1 cellular context compared by ENCODE assay signal in the genomic region with DNA sequence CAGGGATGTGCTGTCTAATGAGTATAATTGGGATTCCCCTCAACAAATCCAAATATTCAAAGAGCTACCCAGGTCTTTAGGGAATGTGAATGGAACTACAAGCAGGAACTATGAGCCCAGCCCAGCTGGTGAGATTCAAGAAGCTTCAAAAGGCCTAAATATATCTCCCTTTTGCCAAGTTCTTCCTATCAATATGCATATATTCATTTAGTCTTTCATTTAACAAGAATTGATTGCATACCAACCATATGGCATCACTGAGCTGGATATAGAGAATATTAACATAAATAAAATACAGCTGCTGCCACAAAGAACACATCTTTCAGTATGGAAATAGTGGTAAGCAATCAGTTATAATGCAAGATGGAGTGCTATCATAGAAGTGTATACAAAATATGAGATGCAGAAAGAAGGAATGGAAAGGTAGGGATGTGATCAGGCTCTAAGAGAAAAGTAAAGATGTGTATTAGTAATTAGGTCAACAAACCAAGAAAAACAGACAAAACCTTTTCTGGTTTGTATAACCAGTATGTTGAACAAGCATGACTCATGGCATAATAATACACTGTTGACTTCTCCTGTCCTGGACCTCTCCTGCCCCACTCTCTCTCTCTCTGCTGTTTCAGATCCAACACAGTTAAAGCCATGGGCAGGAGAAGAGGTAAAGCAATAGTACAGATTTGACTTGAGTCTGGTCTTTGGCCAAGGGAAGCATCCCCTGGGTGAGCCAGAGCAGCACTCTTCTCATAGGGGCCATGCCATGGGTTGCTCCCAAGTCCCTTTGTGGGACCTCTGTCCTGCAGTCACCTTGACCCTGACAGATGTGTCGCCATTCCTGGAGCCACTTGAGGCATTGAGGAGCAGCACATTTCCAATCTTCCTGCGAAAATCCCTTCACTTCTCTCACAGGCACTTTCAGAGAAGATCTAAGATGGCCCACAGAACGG.
A peak's percentile ranks its signal among the peaks of the same experiment; 100 is the strongest.
TF ChIP-seq lines count a peak whose summit lies in the region.

No MANE protein-coding gene starts in this region.

TF ChIP-seq in K562, 482 proteins besides CTCF, POLR2A, EP300 and RAD21 (continued from another document):
- TF ChIP-seq, protein P1, sequence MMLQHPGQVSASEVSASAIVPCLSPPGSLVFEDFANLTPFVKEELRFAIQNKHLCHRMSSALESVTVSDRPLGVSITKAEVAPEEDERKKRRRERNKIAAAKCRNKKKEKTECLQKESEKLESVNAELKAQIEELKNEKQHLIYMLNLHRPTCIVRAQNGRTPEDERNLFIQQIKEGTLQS (IDR thresholded peaks at IDR 0.05), result peak; percentile 78
- TF ChIP-seq, protein P1 (CRISPR knock-in tag; conservative IDR thresholded peaks at IDR 0.05), result no peak
- TF ChIP-seq NR2C1 (IDR thresholded peaks at IDR 0.05), result no peak
- TF ChIP-seq NR2C1 (tag; IDR thresholded peaks at IDR 0.05), result 0 out of 2 replicates have a peak, but pooled peaks have one; percentile 41
- peak; percentile 28; the same call in 1 of the 2 replicates for TF ChIP-seq ARID1B (IDR thresholded peaks at IDR 0.05)
- 0 out of 2 replicates have a peak, but pooled peaks have one; percentile 56 for TF ChIP-seq JUN (IDR thresholded peaks at IDR 0.05; ENCODE audit: borderline replicate concordance, low read depth, low read length)
- TF ChIP-seq JUN (CRISPR knock-in tag; IDR thresholded peaks at IDR 0.05; ENCODE audit: borderline replicate concordance), result no peak
- 0 out of 2 replicates have a peak, but pooled peaks have one; percentile 50 for TF ChIP-seq ZNF175 (CRISPR knock-in tag; IDR thresholded peaks at IDR 0.05; ENCODE audit: low read depth)
- no peak for TF ChIP-seq THRAP3 (IDR thresholded peaks at IDR 0.05; ENCODE audit: borderline replicate concordance)
- 0 out of 2 replicates have a peak, but pooled peaks have one; percentile 42 for TF ChIP-seq PTTG1 (tag; IDR thresholded peaks at IDR 0.05; ENCODE audit: low read depth)
- 0 out of 2 replicates have a peak, but pooled peaks have one; percentile 20 for TF ChIP-seq CXXC5 (CRISPR knock-in tag; IDR thresholded peaks at IDR 0.05)
- TF ChIP-seq NR4A1 (CRISPR knock-in tag; IDR thresholded peaks at IDR 0.05), result no peak
- TF ChIP-seq NR4A1 (tag; IDR thresholded peaks at IDR 0.05), result peak; percentile 37; the same call in 1 of the 2 replicates
- TF ChIP-seq, protein P2, sequence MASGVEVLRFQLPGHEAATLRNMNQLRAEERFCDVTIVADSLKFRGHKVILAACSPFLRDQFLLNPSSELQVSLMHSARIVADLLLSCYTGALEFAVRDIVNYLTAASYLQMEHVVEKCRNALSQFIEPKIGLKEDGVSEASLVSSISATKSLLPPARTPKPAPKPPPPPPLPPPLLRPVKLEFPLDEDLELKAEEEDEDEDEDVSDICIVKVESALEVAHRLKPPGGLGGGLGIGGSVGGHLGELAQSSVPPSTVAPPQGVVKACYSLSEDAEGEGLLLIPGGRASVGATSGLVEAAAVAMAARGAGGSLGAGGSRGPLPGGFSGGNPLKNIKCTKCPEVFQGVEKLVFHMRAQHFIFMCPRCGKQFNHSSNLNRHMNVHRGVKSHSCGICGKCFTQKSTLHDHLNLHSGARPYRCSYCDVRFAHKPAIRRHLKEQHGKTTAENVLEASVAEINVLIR (CRISPR knock-in tag; IDR thresholded peaks at IDR 0.05), result peak; percentile 17; the same call in 1 of the 2 replicates
- TF ChIP-seq, protein P3, sequence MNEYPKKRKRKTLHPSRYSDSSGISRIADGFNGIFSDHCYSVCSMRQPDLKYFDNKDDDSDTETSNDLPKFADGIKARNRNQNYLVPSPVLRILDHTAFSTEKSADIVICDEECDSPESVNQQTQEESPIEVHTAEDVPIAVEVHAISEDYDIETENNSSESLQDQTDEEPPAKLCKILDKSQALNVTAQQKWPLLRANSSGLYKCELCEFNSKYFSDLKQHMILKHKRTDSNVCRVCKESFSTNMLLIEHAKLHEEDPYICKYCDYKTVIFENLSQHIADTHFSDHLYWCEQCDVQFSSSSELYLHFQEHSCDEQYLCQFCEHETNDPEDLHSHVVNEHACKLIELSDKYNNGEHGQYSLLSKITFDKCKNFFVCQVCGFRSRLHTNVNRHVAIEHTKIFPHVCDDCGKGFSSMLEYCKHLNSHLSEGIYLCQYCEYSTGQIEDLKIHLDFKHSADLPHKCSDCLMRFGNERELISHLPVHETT (CRISPR knock-in tag; conservative IDR thresholded peaks at IDR 0.05 in 1 of 2, IDR thresholded peaks at IDR 0.05 in 1 of 2), result no peak
- TF ChIP-seq MEF2A (IDR thresholded peaks at IDR 0.05; ENCODE audit: control insufficient read depth, low read depth, low read length), result peak; percentile 19; the same call in 1 of the 2 replicates
- TF ChIP-seq SIRT6 (IDR thresholded peaks at IDR 0.05; ENCODE audit: low read depth, low read length), result no peak
- TF ChIP-seq, protein P4, sequence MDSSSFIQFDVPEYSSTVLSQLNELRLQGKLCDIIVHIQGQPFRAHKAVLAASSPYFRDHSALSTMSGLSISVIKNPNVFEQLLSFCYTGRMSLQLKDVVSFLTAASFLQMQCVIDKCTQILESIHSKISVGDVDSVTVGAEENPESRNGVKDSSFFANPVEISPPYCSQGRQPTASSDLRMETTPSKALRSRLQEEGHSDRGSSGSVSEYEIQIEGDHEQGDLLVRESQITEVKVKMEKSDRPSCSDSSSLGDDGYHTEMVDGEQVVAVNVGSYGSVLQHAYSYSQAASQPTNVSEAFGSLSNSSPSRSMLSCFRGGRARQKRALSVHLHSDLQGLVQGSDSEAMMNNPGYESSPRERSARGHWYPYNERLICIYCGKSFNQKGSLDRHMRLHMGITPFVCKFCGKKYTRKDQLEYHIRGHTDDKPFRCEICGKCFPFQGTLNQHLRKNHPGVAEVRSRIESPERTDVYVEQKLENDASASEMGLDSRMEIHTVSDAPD (CRISPR knock-in tag; IDR thresholded peaks at IDR 0.05), result no peak
- no peak for TF ChIP-seq XRCC5 (IDR thresholded peaks at IDR 0.05; ENCODE audit: low read depth, low read length)
- peak; percentile 56; the same call in 1 of the 2 replicates for TF ChIP-seq FOSL1 (tag; conservative IDR thresholded peaks at IDR 0.05)
- TF ChIP-seq ZNF589 (CRISPR knock-in tag; IDR thresholded peaks at IDR 0.05; ENCODE audit: low read depth), result 0 out of 2 replicates have a peak, but pooled peaks have one; percentile 1
- 0 out of 2 replicates have a peak, but pooled peaks have one; percentile 55 for TF ChIP-seq PTRF (tag; IDR thresholded peaks at IDR 0.05)
- peak; percentile 58; the same call in 1 of the 2 replicates for TF ChIP-seq JUND (IDR thresholded peaks at IDR 0.05; ENCODE audit: borderline replicate concordance, low read depth, low read length)
- TF ChIP-seq JUND (tag; IDR thresholded peaks at IDR 0.05; ENCODE audit: borderline replicate concordance, low read depth, low read length), result no peak
- TF ChIP-seq SMAD4 (CRISPR knock-in tag; conservative IDR thresholded peaks at IDR 0.05), result 0 out of 2 replicates have a peak, but pooled peaks have one; percentile 26
